ENCODE assay signal across 15 cellular contexts in the genomic region with DNA sequence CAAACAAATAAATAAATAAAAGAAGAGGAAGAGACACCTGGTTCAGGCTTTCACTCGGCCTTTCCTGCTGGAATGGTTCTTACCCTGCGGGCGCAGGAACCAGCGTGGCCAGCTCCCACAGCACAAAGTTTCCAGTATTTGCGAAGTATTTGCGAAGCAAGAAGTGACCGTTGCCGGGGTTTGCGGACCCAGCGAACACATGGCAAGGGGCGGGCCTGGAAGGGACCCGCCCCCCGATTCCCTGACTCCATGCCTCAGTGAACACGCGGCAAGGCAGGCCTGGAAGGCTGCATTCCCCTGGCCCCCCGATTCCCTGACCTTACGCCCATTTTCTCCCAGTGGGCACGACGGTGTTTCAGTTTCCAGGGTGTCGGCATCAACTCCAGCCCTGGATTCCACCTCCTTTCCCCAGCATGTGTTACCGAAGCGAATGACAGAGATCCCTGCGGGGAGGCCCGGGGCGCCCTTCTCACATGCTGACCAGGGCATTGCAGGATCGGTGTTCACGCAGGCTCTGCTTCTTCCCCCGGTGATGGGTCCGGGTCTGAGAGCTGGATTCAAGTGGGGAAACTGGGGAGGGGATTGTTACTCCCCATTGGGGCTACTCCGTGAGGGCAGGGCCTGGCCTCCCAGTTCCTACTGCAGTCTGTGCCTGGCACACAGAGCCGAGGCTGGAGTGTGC.
DNase-seq lines count a peak whose midpoint lies in the region; ATAC-seq and TF ChIP-seq lines count a peak whose summit lies in the region.
"Had no signal": no experiment of that assay in that cellular context is flagged by ENCODE, and none has a peak within 500 bp of the region (broad histone marks: within the 10 kb centered on the region; RNA-seq: fewer than 3 reads in every experiment).

No MANE protein-coding gene starts in this region.

- peak overlapping the region; percentile 48 for H3K27ac Mint-ChIP-seq in activated CD4-positive, alpha-beta T cell treated with anti-CD3 and anti-CD28 coated beads, Interleukin-2, amount 10 ng/mL, durations not matched to agents 24 days and 14 days
- H3K27ac Mint-ChIP-seq: CD4-positive, alpha-beta memory T cell had no signal

- H3K4me3 Mint-ChIP-seq in activated CD4-positive, alpha-beta T cell treated with anti-CD3 and anti-CD28 coated beads, Interleukin-2, amount 10 ng/mL, durations not matched to agents 24 days and 14 days, result no peak overlapping the region
- H3K4me3 Mint-ChIP-seq: CD14-positive monocyte; CD4-positive, alpha-beta memory T cell had no signal

- no peak for DNase-seq in activated CD4-positive, alpha-beta T cell treated with anti-CD3 and anti-CD28 coated beads, Interleukin-2, amount 10 ng/mL, durations not matched to agents 24 days and 14 days
- no peak for DNase-seq in activated CD4-positive, alpha-beta T cell treated with anti-CD3 and anti-CD28 coated beads for 48 hours
- DNase-seq in ecto neural progenitor cell (ENCODE audit: low spot score), result peak; percentile 45
- DNase-seq in lower lobe of right lung, result peak; percentile 32
- DNase-seq in left cardiac atrium, result no peak
- DNase-seq in NOMO-1 treated with dmso at 0.1 percent for 144 hours (lab: John Stamatoyannopoulos, UW; ENCODE audit: unreplicated experiment), result no peak
- DNase-seq: AML-193; CD4-positive, alpha-beta memory T cell; DMS79 treated with DMSO at 0.1 percent for 48 hours; GF-D8; HCEC 1CT had no signal

- no peaks in the 10 kb centered on the region for H3K4me1 Mint-ChIP-seq in activated CD4-positive, alpha-beta T cell treated with anti-CD3 and anti-CD28 coated beads, Interleukin-2, amount 10 ng/mL, durations not matched to agents 24 days and 14 days
- H3K4me1 Mint-ChIP-seq: CD14-positive monocyte; CD4-positive, alpha-beta memory T cell had no signal

- H3K27me3 Mint-ChIP-seq in activated CD4-positive, alpha-beta T cell treated with anti-CD3 and anti-CD28 coated beads, Interleukin-2, amount 10 ng/mL, durations not matched to agents 24 days and 14 days, result peaks cover 4% of the 10 kb centered on the region
- H3K27me3 Mint-ChIP-seq: CD4-positive, alpha-beta memory T cell had no signal

- intact Hi-C loops in activated CD4-positive, alpha-beta T cell treated with anti-CD3 and anti-CD28 coated beads, Interleukin-2, amount 10 ng/mL, durations not matched to agents 24 days and 14 days (cut with micrococcal nuclease), result no loop called here
- intact Hi-C loops in lower lobe of right lung (cut with DNase I), result no loop called here
- intact Hi-C loops in left cardiac atrium (cut with DNase I), result no loop called here

- H3K9me3 ChIP-seq in lower lobe of right lung, result no peaks in the 10 kb centered on the region
- H3K9me3 ChIP-seq: A549 had no signal

- no peak overlapping the region for H3K27ac ChIP-seq in lower lobe of right lung
- H3K27ac ChIP-seq: 22Rv1, A549 had no signal

- H3K9me3 Mint-ChIP-seq in activated CD4-positive, alpha-beta T cell treated with anti-CD3 and anti-CD28 coated beads, Interleukin-2, amount 10 ng/mL, durations not matched to agents 24 days and 14 days, result no peaks in the 10 kb centered on the region
- H3K9me3 Mint-ChIP-seq: CD4-positive, alpha-beta memory T cell had no signal

- peaks cover 13% of the 10 kb centered on the region for H3K27me3 ChIP-seq in lower lobe of right lung (ENCODE audit: low read depth)

- ATAC-seq in lower lobe of right lung (no peak), GM21717 (IDR thresholded peaks at IDR 0.05; ENCODE audit: unreplicated experiment) (no peak), left cardiac atrium (no peak)
- ATAC-seq: A549 had no signal

- H3K36me3 Mint-ChIP-seq in activated CD4-positive, alpha-beta T cell treated with anti-CD3 and anti-CD28 coated beads, Interleukin-2, amount 10 ng/mL, durations not matched to agents 24 days and 14 days (ENCODE audit: low read depth), result no peaks in the 10 kb centered on the region
- H3K36me3 Mint-ChIP-seq: CD14-positive monocyte; CD4-positive, alpha-beta memory T cell had no signal

- H3K4me1 ChIP-seq in lower lobe of right lung, result no peaks in the 10 kb centered on the region
- H3K4me1 ChIP-seq: A549 had no signal

- H3K4me3 ChIP-seq in lower lobe of right lung, result no peak overlapping the region
- H3K4me3 ChIP-seq: A549 had no signal

- H3K36me3 ChIP-seq in lower lobe of right lung, result no peaks in the 10 kb centered on the region

- TF ChIP-seq CTCF in lower lobe of right lung (IDR thresholded peaks at IDR 0.05), result no peak

Comparison
In these comparisons a context has a peak if more than half of its experiments do, and no peak if none do; other contexts are left out.
1. DNase-seq: peak in ecto neural progenitor cell (single experiment) and lower lobe of right lung (single experiment); none in activated CD4-positive, alpha-beta T cell treated with anti-CD3 and anti-CD28 coated beads, Interleukin-2, amount 10 ng/mL, durations not matched to agents 24 days and 14 days (single experiment), activated CD4-positive, alpha-beta T cell treated with anti-CD3 and anti-CD28 coated beads for 48 hours (single experiment), left cardiac atrium (single experiment) and NOMO-1 treated with dmso at 0.1 percent for 144 hours (single experiment).